23 cellular contexts compared by ENCODE assay signal in genomic region chr16:777826-778225, GRCh38. TPM values are rescaled to one million over a fixed set of nuclear protein-coding genes. Genes with fewer than 3 reads are reported as not detected.
DNase-seq lines count a peak whose midpoint lies in the region; ATAC-seq and TF ChIP-seq lines count a peak whose summit lies in the region.
"Had no signal": no experiment of that assay in that cellular context is flagged by ENCODE, and none has a peak within 500 bp of the region (broad histone marks: within the 10 kb centered on the region; RNA-seq: fewer than 3 reads in every experiment).

No MANE protein-coding gene starts in this region.

- H3K36me3 Mint-ChIP-seq in HFFc6 (ENCODE audit: low read depth) (no peaks in the 10 kb centered on the region), WTC11 (no peaks in the 10 kb centered on the region), neural progenitor cell (no peaks in the 10 kb centered on the region)
- H3K36me3 Mint-ChIP-seq in effector memory CD8-positive, alpha-beta T cell (ENCODE audit: insufficient read depth) = no peaks in the 10 kb centered on the region
- H3K36me3 Mint-ChIP-seq: activated naive CD4-positive, alpha-beta T cell treated with anti-CD3 and anti-CD28 coated beads, Interleukin-2, amount 50 U/mL, for 24 hours; brain; naive B cell; stimulated activated effector memory CD8-positive, alpha-beta T cell treated with anti-CD3 and anti-CD28 coated beads, Interleukin-12 subunit alpha, Interleukin-12 subunit beta, amount 100 ng/mL, for 72 hours had no signal

- no peaks in the 10 kb centered on the region for H3K79me2 ChIP-seq in neural progenitor cell (ENCODE audit: low read depth)

- no peaks in the 10 kb centered on the region for H3K4me1 ChIP-seq in neural progenitor cell
- H3K4me1 ChIP-seq: gastroesophageal sphincter had no signal

- DNase-seq in DMS53 (lab: John Stamatoyannopoulos, UW) (peak; percentile 51), HFFc6 (no peak), WTC11 (ENCODE audit: low spot score) (no peak), neural progenitor cell (ENCODE audit: low spot score) (no peak), mesenteric fat pad (ENCODE audit: low spot score) (no peak), AG08396 (ENCODE audit: low spot score) (no peak)
- no peak for DNase-seq in effector memory CD8-positive, alpha-beta T cell
- DNase-seq: activated CD4-positive, alpha-beta T cell treated with anti-CD3 and anti-CD28 coated beads for 4 hours; DMS79 treated with DMSO at 0.1 percent for 48 hours; MG63; naive B cell; NCI-H1694; NCI-H446; stimulated activated CD4-positive, alpha-beta T cell treated with anti-CD3 and anti-CD28 coated beads, Interleukin-12 subunit alpha, Interleukin-12 subunit beta, amount 100 ng/mL, for 4 hours had no signal

- ATAC-seq in WTC11 = no peak
- no peak for ATAC-seq in effector memory CD8-positive, alpha-beta T cell (replicated peaks)
- ATAC-seq: gastroesophageal sphincter had no signal

- TF ChIP-seq CTCF in HFFc6 (IDR thresholded peaks at IDR 0.05) (no peak), WTC11 (IDR thresholded peaks at IDR 0.05) (no peak), neural progenitor cell (IDR thresholded peaks at IDR 0.05) (no peak)

- CTCF ChIA-PET in WTC11 (lab: Charles Lee) = no interaction called here

- POLR2A ChIA-PET in WTC11 (lab: Charles Lee) = no interaction called here

- no peaks in the 10 kb centered on the region for H3K9me3 ChIP-seq in neural progenitor cell (ENCODE audit: low read depth)
- H3K9me3 ChIP-seq: gastroesophageal sphincter, MG63 had no signal

- H3K27ac ChIP-seq in neural progenitor cell = no peak overlapping the region
- H3K27ac ChIP-seq: gastroesophageal sphincter had no signal

- H4K20me1 ChIP-seq in neural progenitor cell (ENCODE audit: low read depth) = no peaks in the 10 kb centered on the region

- no peak overlapping the region for H3K9ac ChIP-seq in neural progenitor cell

- H3F3A ChIP-seq in neural progenitor cell (ENCODE audit: low read depth) = no peaks in the 10 kb centered on the region

- no peak overlapping the region for H2AFZ ChIP-seq in neural progenitor cell (replicated peaks)

- H3K36me3 ChIP-seq in neural progenitor cell = no peaks in the 10 kb centered on the region
- H3K36me3 ChIP-seq: gastroesophageal sphincter, MG63 had no signal

- peaks cover 9% of the 10 kb centered on the region for H3K27me3 Mint-ChIP-seq in HFFc6 (ENCODE audit: insufficient read depth)
- H3K27me3 Mint-ChIP-seq in WTC11 (ENCODE audit: low read depth) = no peaks in the 10 kb centered on the region
- H3K27me3 Mint-ChIP-seq in neural progenitor cell (ENCODE audit: insufficient read depth, low read depth) = peaks cover 12% of the 10 kb centered on the region
- peaks cover 6 to 7% of the 10 kb centered on the region in 2 donors for H3K27me3 Mint-ChIP-seq in effector memory CD8-positive, alpha-beta T cell

- H3K27me3 ChIP-seq in neural progenitor cell = peaks cover 42% of the 10 kb centered on the region

- H3K4me3 ChIP-seq in neural progenitor cell = no peak overlapping the region
- H3K4me3 ChIP-seq: gastroesophageal sphincter, MG63 had no signal

- H3K9me3 Mint-ChIP-seq in HFFc6 (no peaks in the 10 kb centered on the region), WTC11 (no peaks in the 10 kb centered on the region), neural progenitor cell (no peaks in the 10 kb centered on the region)
- H3K9me3 Mint-ChIP-seq in effector memory CD8-positive, alpha-beta T cell = no peaks in the 10 kb centered on the region
- H3K9me3 Mint-ChIP-seq: activated naive CD4-positive, alpha-beta T cell treated with anti-CD3 and anti-CD28 coated beads, Interleukin-2, amount 50 U/mL, for 24 hours; brain; dendritic cell treated with granulocyte-macrophage colony-stimulating factor and Interleukin-4, amounts not matched to agents 40 ng/mL and 50 ng/mL, for 4 days; naive B cell; stimulated activated effector memory CD8-positive, alpha-beta T cell treated with anti-CD3 and anti-CD28 coated beads, Interleukin-12 subunit alpha, Interleukin-12 subunit beta, amount 100 ng/mL, for 72 hours had no signal

- H3K27ac Mint-ChIP-seq in HFFc6 (peak overlapping the region; percentile 71), WTC11 (peak overlapping the region; percentile 65; the same call in 1 of the 2 replicates), neural progenitor cell (peak overlapping the region; percentile 76)
- no peak overlapping the region for H3K27ac Mint-ChIP-seq in effector memory CD8-positive, alpha-beta T cell
- H3K27ac Mint-ChIP-seq: activated naive CD4-positive, alpha-beta T cell treated with anti-CD3 and anti-CD28 coated beads, Interleukin-2, amount 50 U/mL, for 24 hours; dendritic cell treated with granulocyte-macrophage colony-stimulating factor and Interleukin-4, amounts not matched to agents 40 ng/mL and 50 ng/mL, for 4 days; stimulated activated effector memory CD8-positive, alpha-beta T cell treated with anti-CD3 and anti-CD28 coated beads, Interleukin-12 subunit alpha, Interleukin-12 subunit beta, amount 100 ng/mL, for 72 hours had no signal

- H3K4me2 ChIP-seq in neural progenitor cell = no peak overlapping the region

- H3K4me3 Mint-ChIP-seq in HFFc6 (peak overlapping the region; percentile 42; the same call in 1 of the 2 replicates), WTC11 (no peak overlapping the region), neural progenitor cell (no peak overlapping the region)
- no peak overlapping the region for H3K4me3 Mint-ChIP-seq in effector memory CD8-positive, alpha-beta T cell
- H3K4me3 Mint-ChIP-seq: activated naive CD4-positive, alpha-beta T cell treated with anti-CD3 and anti-CD28 coated beads, Interleukin-2, amount 50 U/mL, for 24 hours; brain; dendritic cell treated with granulocyte-macrophage colony-stimulating factor and Interleukin-4, amounts not matched to agents 40 ng/mL and 50 ng/mL, for 4 days; stimulated activated effector memory CD8-positive, alpha-beta T cell treated with anti-CD3 and anti-CD28 coated beads, Interleukin-12 subunit alpha, Interleukin-12 subunit beta, amount 100 ng/mL, for 72 hours had no signal

- H3K4me1 Mint-ChIP-seq in HFFc6 (ENCODE audit: low read depth) (peaks cover 7% of the 10 kb centered on the region), WTC11 (no peaks in the 10 kb centered on the region), neural progenitor cell (peaks cover 4% of the 10 kb centered on the region)
- H3K4me1 Mint-ChIP-seq in effector memory CD8-positive, alpha-beta T cell (ENCODE audit: low read depth in 2 of 2) = no peaks in the 10 kb centered on the region
- H3K4me1 Mint-ChIP-seq: activated naive CD4-positive, alpha-beta T cell treated with anti-CD3 and anti-CD28 coated beads, Interleukin-2, amount 50 U/mL, for 24 hours; brain had no signal

TF ChIP-seq in WTC11, 78 proteins besides CTCF, POLR2A, EP300 and RAD21 (continues in another document):
- TF ChIP-seq GRHL2 (CRISPR knock-in tag; IDR thresholded peaks at IDR 0.05; ENCODE audit: insufficient replicate concordance, severe bottlenecking) (no peak), SOX15 (CRISPR knock-in tag; IDR thresholded peaks at IDR 0.05) (no peak), ZNF138 (CRISPR knock-in tag; conservative IDR thresholded peaks at IDR 0.05) (no peak), ATF6 (CRISPR knock-in tag; IDR thresholded peaks at IDR 0.05) (no peak), IRF2 (CRISPR knock-in tag; IDR thresholded peaks at IDR 0.05; ENCODE audit: borderline replicate concordance, low read depth) (no peak), ZNF219 (CRISPR knock-in tag; IDR thresholded peaks at IDR 0.05; ENCODE audit: borderline replicate concordance) (no peak), ESRRA (CRISPR knock-in tag; IDR thresholded peaks at IDR 0.05; ENCODE audit: borderline replicate concordance) (no peak), ATF1 (CRISPR knock-in tag; IDR thresholded peaks at IDR 0.05) (no peak)

RNA-seq across cellular contexts. Expression of gene RPUSD1, which starts 10.4 kb away (rescaled TPM):
- total RNA-seq in HFFc6 (2021; fragmentation: NEBNext Ultra II Directional; extraction: Animal tissue kit (Norgen Biotek cat#: 25700)) = 10 to 100 TPM; 23.8 to 32.8 (median 25.8) TPM
- 35.0 to 45.1 TPM (median 36.6 TPM) in 3 replicates for total RNA-seq in WTC11 (2021)
- 5.6 and 22.7 TPM in 2 replicates for total RNA-seq in neural progenitor cell (ENCODE audit: low replicate concordance)
- total RNA-seq in mesenteric fat pad = 16.8 TPM

RNA-seq across cellular contexts. Expression of gene CHTF18, which starts 10.6 kb away (rescaled TPM):
- 10 to 100 TPM; 15.2 to 31.7 (median 26.0) TPM for total RNA-seq in HFFc6 (2021; fragmentation: NEBNext Ultra II Directional; extraction: Animal tissue kit (Norgen Biotek cat#: 25700))
- total RNA-seq in WTC11 (2021) (177 to 183 TPM (median 181 TPM) in 3 replicates), neural progenitor cell (ENCODE audit: low replicate concordance) (35.6 and 124 TPM in 2 replicates), mesenteric fat pad (5.6 TPM)

RNA-seq across cellular contexts. Expression of gene MSLN, which starts 17.3 kb away (rescaled TPM):
- under 1 TPM; 0.17 to 0.61 (median 0.36) TPM for total RNA-seq in HFFc6 (2021; fragmentation: NEBNext Ultra II Directional; extraction: Animal tissue kit (Norgen Biotek cat#: 25700))
- total RNA-seq in WTC11 (2021) (0.20 to 0.55 TPM (median 0.46 TPM) in 3 replicates), neural progenitor cell (ENCODE audit: low replicate concordance) (0.82 and 1.2 TPM in 2 replicates), mesenteric fat pad (not detected)
- total RNA-seq: pulmonary artery endothelial cell, SK-MEL-5 had no signal

RNA-seq across cellular contexts. Expression of gene GNG13, which starts 22.7 kb away (rescaled TPM):
- not detected for total RNA-seq in HFFc6 (2021; fragmentation: NEBNext Ultra II Directional; extraction: Animal tissue kit (Norgen Biotek cat#: 25700))
- total RNA-seq in WTC11 (2021) = 0.34 TPM in 1 of 3 replicates, not detected in the others
- total RNA-seq in neural progenitor cell (ENCODE audit: low replicate concordance) = not detected in 2 replicates
- total RNA-seq in mesenteric fat pad = not detected
- total RNA-seq: epithelial cell of proximal tubule, gastroesophageal sphincter, lower leg skin, pulmonary artery endothelial cell, SK-MEL-5 had no signal

RNA-seq across cellular contexts. Expression of gene CIAO3, which starts 37.0 kb away (rescaled TPM):
- 10 to 100 TPM; 16.9 to 20.5 (median 18.0) TPM for total RNA-seq in HFFc6 (2021; fragmentation: NEBNext Ultra II Directional; extraction: Animal tissue kit (Norgen Biotek cat#: 25700))
- total RNA-seq in WTC11 (2021) (32.8 to 50.9 TPM (median 32.8 TPM) in 3 replicates), neural progenitor cell (ENCODE audit: low replicate concordance) (20.5 and 38.2 TPM in 2 replicates), mesenteric fat pad (21.0 TPM)

Comparison
In these comparisons a context has a peak if more than half of its experiments do, and no peak if none do; other contexts are left out.
1. H3K27ac Mint-ChIP-seq: peak in HFFc6 (single experiment), WTC11 (single experiment) and neural progenitor cell (single experiment); none in effector memory CD8-positive, alpha-beta T cell (0 of 2).